In the genomic region with DNA sequence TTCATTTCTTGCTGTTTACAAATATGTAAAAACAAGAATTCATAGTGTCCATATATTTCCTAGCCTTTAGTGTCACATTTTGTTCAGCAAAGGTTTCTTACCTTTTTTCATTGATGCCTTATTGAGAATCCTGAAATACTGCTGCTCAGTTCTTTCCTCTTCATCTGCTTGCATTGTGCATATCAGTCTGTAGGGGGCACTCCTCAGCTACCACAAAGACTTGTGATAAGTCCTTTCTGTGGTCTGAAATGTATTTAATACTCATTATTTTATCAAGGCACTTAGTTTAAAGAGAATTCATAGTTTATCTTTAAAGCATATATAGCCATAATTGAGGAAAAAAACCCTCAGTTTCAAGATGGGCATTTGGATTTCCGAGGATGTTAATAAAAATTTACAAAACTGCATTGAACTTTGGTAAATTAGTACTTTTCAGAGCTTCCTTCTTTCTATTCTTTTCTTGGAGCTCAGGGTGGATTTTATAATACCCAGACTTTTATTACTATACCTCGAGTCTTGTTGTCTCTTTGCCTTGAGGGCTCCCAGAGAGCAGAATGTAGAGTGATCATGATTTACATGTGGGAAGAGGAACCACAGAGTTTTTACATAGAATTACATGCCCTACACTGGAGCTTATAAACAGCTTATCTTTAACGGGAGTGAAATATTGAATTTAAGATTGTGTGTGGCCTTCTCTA, we compare ENCODE assay signal across 1 cellular context.
TF ChIP-seq lines count a peak whose summit lies in the region.

No MANE protein-coding gene starts in this region.

TF ChIP-seq in liver, 16 proteins besides CTCF, POLR2A, EP300 and RAD21 (continued from another document):
- TF ChIP-seq REST (IDR thresholded peaks at IDR 0.05), result no peak
- TF ChIP-seq FOXA2 (IDR thresholded peaks at IDR 0.05), result no peak
- TF ChIP-seq FOXA1 (IDR thresholded peaks at IDR 0.05), result no peak
- no peak for TF ChIP-seq TAF1 (conservative IDR thresholded peaks at IDR 0.05)
